ENCODE assay signal across 1 cellular context in genomic region chr7:26490631-26491624, GRCh38.
TF ChIP-seq lines count a peak whose summit lies in the region.

No MANE protein-coding gene starts in this region.

TF ChIP-seq in HEK293, 187 proteins besides CTCF, POLR2A, EP300 and RAD21 (continued from another document):
- no peak for TF ChIP-seq ZBTB44 (tag by site-specific recombination; IDR thresholded peaks at IDR 0.05)
- no peak for TF ChIP-seq ZNF341 (tag by site-specific recombination; IDR thresholded peaks at IDR 0.05; ENCODE audit: low read depth)
- TF ChIP-seq ZBTB26 (tag by site-specific recombination; optimal IDR thresholded peaks at IDR 0.05): no peak
- TF ChIP-seq ZBTB48 (tag by site-specific recombination; IDR thresholded peaks at IDR 0.05): peak; percentile 95
- no peak for TF ChIP-seq WT1 (tag by site-specific recombination; IDR thresholded peaks at IDR 0.05)
- no peak for TF ChIP-seq ZXDB (tag by site-specific recombination; IDR thresholded peaks at IDR 0.05)
- no peak for TF ChIP-seq ZNF146 (tag by site-specific recombination; IDR thresholded peaks at IDR 0.05)
- TF ChIP-seq EGR2 (tag by site-specific recombination; IDR thresholded peaks at IDR 0.05; ENCODE audit: low read depth): peak; percentile 38; the same call in 1 of the 2 replicates
- TF ChIP-seq BCL11A (tag by site-specific recombination; IDR thresholded peaks at IDR 0.05; ENCODE audit: low read depth): no peak
- TF ChIP-seq PRDM10 (tag by site-specific recombination; IDR thresholded peaks at IDR 0.05): peak; percentile 81
- no peak for TF ChIP-seq KLF7 (tag by site-specific recombination; IDR thresholded peaks at IDR 0.05; ENCODE audit: borderline replicate concordance)
- TF ChIP-seq ZNF239 (tag by site-specific recombination; IDR thresholded peaks at IDR 0.05): no peak
- TF ChIP-seq ZBTB8A (tag by site-specific recombination; IDR thresholded peaks at IDR 0.05): 0 out of 2 replicates have a peak, but pooled peaks have one; percentile 42
- TF ChIP-seq ELK4 (IDR thresholded peaks at IDR 0.05; ENCODE audit: borderline replicate concordance, low read depth, low read length): no peak
- no peak for TF ChIP-seq GLI2 (tag by site-specific recombination; IDR thresholded peaks at IDR 0.05; ENCODE audit: borderline replicate concordance, low read depth)
